Comparison of ENCODE assay signal across 1 cellular context in the genomic region with DNA sequence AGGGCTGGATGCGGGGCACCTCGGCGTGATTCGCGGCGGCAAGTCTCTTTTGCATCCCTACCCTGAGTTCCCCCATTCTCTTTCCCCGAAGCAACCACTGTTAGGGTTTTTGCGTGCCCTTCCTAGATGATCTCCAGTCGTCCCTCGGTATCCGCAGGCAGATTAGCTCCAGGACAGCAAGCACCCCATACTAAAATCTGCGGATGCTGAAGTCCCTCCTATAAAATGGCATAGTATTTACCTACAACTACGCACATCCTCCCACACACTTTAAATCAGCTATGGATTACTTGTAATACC.
TF ChIP-seq lines count a peak whose summit lies in the region.

No MANE protein-coding gene starts in this region.

TF ChIP-seq in HEK293, 187 proteins besides CTCF, POLR2A, EP300 and RAD21 (continued from another document and continues in another):
- TF ChIP-seq, protein P1, sequence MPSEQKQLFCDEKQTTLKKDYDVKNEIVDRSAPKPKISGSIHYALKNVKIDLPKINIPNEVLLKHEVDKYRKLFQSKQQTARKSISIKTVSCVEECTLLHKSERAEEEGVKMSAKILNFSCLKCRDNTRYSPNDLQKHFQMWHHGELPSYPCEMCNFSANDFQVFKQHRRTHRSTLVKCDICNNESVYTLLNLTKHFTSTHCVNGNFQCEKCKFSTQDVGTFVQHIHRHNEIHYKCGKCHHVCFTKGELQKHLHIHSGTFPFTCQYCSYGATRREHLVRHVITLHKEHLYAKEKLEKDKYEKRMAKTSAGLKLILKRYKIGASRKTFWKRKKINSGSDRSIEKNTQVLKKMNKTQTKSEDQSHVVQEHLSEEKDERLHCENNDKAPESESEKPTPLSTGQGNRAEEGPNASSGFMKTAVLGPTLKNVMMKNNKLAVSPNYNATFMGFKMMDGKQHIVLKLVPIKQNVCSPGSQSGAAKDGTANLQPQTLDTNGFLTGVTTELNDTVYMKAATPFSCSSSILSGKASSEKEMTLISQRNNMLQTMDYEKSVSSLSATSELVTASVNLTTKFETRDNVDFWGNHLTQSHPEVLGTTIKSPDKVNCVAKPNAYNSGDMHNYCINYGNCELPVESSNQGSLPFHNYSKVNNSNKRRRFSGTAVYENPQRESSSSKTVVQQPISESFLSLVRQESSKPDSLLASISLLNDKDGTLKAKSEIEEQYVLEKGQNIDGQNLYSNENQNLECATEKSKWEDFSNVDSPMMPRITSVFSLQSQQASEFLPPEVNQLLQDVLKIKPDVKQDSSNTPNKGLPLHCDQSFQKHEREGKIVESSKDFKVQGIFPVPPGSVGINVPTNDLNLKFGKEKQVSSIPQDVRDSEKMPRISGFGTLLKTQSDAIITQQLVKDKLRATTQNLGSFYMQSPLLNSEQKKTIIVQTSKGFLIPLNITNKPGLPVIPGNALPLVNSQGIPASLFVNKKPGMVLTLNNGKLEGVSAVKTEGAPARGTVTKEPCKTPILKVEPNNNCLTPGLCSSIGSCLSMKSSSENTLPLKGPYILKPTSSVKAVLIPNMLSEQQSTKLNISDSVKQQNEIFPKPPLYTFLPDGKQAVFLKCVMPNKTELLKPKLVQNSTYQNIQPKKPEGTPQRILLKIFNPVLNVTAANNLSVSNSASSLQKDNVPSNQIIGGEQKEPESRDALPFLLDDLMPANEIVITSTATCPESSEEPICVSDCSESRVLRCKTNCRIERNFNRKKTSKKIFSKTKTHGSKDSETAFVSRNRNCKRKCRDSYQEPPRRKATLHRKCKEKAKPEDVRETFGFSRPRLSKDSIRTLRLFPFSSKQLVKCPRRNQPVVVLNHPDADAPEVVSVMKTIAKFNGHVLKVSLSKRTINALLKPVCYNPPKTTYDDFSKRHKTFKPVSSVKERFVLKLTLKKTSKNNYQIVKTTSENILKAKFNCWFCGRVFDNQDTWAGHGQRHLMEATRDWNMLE (tag by site-specific recombination; conservative IDR thresholded peaks at IDR 0.05; ENCODE audit: low read depth): no peak
- no peak for TF ChIP-seq ZNF623 (tag by site-specific recombination; IDR thresholded peaks at IDR 0.05)
- no peak for TF ChIP-seq ZNF155 (tag by site-specific recombination; IDR thresholded peaks at IDR 0.05)
- TF ChIP-seq ZNF10 (tag by site-specific recombination; IDR thresholded peaks at IDR 0.05): no peak
- no peak; the same call in 1 of the 2 replicates for TF ChIP-seq ZFP69B (tag by site-specific recombination; IDR thresholded peaks at IDR 0.05)
- no peak for TF ChIP-seq ZSCAN23 (tag by site-specific recombination; IDR thresholded peaks at IDR 0.05)
- TF ChIP-seq, protein P2, sequence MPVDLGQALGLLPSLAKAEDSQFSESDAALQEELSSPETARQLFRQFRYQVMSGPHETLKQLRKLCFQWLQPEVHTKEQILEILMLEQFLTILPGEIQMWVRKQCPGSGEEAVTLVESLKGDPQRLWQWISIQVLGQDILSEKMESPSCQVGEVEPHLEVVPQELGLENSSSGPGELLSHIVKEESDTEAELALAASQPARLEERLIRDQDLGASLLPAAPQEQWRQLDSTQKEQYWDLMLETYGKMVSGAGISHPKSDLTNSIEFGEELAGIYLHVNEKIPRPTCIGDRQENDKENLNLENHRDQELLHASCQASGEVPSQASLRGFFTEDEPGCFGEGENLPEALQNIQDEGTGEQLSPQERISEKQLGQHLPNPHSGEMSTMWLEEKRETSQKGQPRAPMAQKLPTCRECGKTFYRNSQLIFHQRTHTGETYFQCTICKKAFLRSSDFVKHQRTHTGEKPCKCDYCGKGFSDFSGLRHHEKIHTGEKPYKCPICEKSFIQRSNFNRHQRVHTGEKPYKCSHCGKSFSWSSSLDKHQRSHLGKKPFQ (tag by site-specific recombination; IDR thresholded peaks at IDR 0.05): no peak
- no peak for TF ChIP-seq ZNF664 (tag by site-specific recombination; IDR thresholded peaks at IDR 0.05)
- TF ChIP-seq, protein P3, sequence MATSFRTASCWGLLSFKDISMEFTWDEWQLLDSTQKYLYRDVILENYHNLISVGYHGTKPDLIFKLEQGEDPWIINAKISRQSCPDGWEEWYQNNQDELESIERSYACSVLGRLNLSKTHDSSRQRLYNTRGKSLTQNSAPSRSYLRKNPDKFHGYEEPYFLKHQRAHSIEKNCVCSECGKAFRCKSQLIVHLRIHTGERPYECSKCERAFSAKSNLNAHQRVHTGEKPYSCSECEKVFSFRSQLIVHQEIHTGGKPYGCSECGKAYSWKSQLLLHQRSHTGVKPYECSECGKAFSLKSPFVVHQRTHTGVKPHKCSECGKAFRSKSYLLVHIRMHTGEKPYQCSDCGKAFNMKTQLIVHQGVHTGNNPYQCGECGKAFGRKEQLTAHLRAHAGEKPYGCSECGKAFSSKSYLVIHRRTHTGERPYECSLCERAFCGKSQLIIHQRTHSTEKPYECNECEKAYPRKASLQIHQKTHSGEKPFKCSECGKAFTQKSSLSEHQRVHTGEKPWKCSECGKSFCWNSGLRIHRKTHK (tag by site-specific recombination; IDR thresholded peaks at IDR 0.05): no peak
- TF ChIP-seq ZNF629 (tag by site-specific recombination; IDR thresholded peaks at IDR 0.05): no peak
- TF ChIP-seq, protein P4, sequence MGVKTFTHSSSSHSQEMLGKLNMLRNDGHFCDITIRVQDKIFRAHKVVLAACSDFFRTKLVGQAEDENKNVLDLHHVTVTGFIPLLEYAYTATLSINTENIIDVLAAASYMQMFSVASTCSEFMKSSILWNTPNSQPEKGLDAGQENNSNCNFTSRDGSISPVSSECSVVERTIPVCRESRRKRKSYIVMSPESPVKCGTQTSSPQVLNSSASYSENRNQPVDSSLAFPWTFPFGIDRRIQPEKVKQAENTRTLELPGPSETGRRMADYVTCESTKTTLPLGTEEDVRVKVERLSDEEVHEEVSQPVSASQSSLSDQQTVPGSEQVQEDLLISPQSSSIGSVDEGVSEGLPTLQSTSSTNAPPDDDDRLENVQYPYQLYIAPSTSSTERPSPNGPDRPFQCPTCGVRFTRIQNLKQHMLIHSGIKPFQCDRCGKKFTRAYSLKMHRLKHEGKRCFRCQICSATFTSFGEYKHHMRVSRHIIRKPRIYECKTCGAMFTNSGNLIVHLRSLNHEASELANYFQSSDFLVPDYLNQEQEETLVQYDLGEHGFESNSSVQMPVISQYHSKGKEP (tag by site-specific recombination; IDR thresholded peaks at IDR 0.05): no peak
- no peak for TF ChIP-seq ZNF146 (tag by site-specific recombination; IDR thresholded peaks at IDR 0.05)
- 0 out of 2 replicates have a peak, but pooled peaks have one; percentile 7 for TF ChIP-seq ZNF600 (tag by site-specific recombination; IDR thresholded peaks at IDR 0.05)
- TF ChIP-seq SP3 (tag by site-specific recombination; IDR thresholded peaks at IDR 0.05): no peak
- TF ChIP-seq ZFHX2 (tag by site-specific recombination; conservative IDR thresholded peaks at IDR 0.05): no peak
- peak; percentile 76; the same call in 1 of the 2 replicates for TF ChIP-seq ZNF335 (tag by site-specific recombination; conservative IDR thresholded peaks at IDR 0.05)
- no peak for TF ChIP-seq YY2 (tag by site-specific recombination; IDR thresholded peaks at IDR 0.05)
- no peak for TF ChIP-seq ZNF140 (tag by site-specific recombination; IDR thresholded peaks at IDR 0.05)
- TF ChIP-seq ZNF768 (tag by site-specific recombination; IDR thresholded peaks at IDR 0.05): no peak; the same call in 1 of the 2 replicates
- no peak for TF ChIP-seq ZNF555 (tag by site-specific recombination; conservative IDR thresholded peaks at IDR 0.05)
- peak; percentile 67 for TF ChIP-seq ZBTB8A (tag by site-specific recombination; IDR thresholded peaks at IDR 0.05)
- no peak for TF ChIP-seq ZNF24 (tag by site-specific recombination; IDR thresholded peaks at IDR 0.05)
- no peak for TF ChIP-seq ZNF529 (tag by site-specific recombination; IDR thresholded peaks at IDR 0.05; ENCODE audit: insufficient replicate concordance)
- TF ChIP-seq, protein P5, sequence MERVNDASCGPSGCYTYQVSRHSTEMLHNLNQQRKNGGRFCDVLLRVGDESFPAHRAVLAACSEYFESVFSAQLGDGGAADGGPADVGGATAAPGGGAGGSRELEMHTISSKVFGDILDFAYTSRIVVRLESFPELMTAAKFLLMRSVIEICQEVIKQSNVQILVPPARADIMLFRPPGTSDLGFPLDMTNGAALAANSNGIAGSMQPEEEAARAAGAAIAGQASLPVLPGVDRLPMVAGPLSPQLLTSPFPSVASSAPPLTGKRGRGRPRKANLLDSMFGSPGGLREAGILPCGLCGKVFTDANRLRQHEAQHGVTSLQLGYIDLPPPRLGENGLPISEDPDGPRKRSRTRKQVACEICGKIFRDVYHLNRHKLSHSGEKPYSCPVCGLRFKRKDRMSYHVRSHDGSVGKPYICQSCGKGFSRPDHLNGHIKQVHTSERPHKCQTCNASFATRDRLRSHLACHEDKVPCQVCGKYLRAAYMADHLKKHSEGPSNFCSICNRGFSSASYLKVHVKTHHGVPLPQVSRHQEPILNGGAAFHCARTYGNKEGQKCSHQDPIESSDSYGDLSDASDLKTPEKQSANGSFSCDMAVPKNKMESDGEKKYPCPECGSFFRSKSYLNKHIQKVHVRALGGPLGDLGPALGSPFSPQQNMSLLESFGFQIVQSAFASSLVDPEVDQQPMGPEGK (tag by site-specific recombination; IDR thresholded peaks at IDR 0.05): 0 out of 2 replicates have a peak, but pooled peaks have one; percentile 5
- TF ChIP-seq HOXA7 (CRISPR knock-in tag; IDR thresholded peaks at IDR 0.05; ENCODE audit: borderline replicate concordance): no peak
- TF ChIP-seq ZBTB1 (tag by site-specific recombination; IDR thresholded peaks at IDR 0.05): no peak
- TF ChIP-seq, protein P6, sequence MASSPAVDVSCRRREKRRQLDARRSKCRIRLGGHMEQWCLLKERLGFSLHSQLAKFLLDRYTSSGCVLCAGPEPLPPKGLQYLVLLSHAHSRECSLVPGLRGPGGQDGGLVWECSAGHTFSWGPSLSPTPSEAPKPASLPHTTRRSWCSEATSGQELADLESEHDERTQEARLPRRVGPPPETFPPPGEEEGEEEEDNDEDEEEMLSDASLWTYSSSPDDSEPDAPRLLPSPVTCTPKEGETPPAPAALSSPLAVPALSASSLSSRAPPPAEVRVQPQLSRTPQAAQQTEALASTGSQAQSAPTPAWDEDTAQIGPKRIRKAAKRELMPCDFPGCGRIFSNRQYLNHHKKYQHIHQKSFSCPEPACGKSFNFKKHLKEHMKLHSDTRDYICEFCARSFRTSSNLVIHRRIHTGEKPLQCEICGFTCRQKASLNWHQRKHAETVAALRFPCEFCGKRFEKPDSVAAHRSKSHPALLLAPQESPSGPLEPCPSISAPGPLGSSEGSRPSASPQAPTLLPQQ (tag by site-specific recombination; IDR thresholded peaks at IDR 0.05): no peak
- TF ChIP-seq, protein P7, sequence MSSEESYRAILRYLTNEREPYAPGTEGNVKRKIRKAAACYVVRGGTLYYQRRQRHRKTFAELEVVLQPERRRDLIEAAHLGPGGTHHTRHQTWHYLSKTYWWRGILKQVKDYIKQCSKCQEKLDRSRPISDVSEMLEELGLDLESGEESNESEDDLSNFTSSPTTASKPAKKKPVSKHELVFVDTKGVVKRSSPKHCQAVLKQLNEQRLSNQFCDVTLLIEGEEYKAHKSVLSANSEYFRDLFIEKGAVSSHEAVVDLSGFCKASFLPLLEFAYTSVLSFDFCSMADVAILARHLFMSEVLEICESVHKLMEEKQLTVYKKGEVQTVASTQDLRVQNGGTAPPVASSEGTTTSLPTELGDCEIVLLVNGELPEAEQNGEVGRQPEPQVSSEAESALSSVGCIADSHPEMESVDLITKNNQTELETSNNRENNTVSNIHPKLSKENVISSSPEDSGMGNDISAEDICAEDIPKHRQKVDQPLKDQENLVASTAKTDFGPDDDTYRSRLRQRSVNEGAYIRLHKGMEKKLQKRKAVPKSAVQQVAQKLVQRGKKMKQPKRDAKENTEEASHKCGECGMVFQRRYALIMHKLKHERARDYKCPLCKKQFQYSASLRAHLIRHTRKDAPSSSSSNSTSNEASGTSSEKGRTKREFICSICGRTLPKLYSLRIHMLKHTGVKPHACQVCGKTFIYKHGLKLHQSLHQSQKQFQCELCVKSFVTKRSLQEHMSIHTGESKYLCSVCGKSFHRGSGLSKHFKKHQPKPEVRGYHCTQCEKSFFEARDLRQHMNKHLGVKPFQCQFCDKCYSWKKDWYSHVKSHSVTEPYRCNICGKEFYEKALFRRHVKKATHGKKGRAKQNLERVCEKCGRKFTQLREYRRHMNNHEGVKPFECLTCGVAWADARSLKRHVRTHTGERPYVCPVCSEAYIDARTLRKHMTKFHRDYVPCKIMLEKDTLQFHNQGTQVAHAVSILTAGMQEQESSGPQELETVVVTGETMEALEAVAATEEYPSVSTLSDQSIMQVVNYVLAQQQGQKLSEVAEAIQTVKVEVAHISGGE (tag by site-specific recombination; conservative IDR thresholded peaks at IDR 0.05; ENCODE audit: low read depth): 0 out of 2 replicates have a peak, but pooled peaks have one; percentile 43
- TF ChIP-seq, protein P8, sequence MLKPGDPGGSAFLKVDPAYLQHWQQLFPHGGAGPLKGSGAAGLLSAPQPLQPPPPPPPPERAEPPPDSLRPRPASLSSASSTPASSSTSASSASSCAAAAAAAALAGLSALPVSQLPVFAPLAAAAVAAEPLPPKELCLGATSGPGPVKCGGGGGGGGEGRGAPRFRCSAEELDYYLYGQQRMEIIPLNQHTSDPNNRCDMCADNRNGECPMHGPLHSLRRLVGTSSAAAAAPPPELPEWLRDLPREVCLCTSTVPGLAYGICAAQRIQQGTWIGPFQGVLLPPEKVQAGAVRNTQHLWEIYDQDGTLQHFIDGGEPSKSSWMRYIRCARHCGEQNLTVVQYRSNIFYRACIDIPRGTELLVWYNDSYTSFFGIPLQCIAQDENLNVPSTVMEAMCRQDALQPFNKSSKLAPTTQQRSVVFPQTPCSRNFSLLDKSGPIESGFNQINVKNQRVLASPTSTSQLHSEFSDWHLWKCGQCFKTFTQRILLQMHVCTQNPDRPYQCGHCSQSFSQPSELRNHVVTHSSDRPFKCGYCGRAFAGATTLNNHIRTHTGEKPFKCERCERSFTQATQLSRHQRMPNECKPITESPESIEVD (tag by site-specific recombination; IDR thresholded peaks at IDR 0.05): no peak
- TF ChIP-seq, protein P9, sequence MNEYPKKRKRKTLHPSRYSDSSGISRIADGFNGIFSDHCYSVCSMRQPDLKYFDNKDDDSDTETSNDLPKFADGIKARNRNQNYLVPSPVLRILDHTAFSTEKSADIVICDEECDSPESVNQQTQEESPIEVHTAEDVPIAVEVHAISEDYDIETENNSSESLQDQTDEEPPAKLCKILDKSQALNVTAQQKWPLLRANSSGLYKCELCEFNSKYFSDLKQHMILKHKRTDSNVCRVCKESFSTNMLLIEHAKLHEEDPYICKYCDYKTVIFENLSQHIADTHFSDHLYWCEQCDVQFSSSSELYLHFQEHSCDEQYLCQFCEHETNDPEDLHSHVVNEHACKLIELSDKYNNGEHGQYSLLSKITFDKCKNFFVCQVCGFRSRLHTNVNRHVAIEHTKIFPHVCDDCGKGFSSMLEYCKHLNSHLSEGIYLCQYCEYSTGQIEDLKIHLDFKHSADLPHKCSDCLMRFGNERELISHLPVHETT (tag by site-specific recombination; IDR thresholded peaks at IDR 0.05): no peak
- TF ChIP-seq ZNF76 (tag by site-specific recombination; IDR thresholded peaks at IDR 0.05; ENCODE audit: borderline replicate concordance, low read depth): no peak
- no peak for TF ChIP-seq EGR2 (tag by site-specific recombination; IDR thresholded peaks at IDR 0.05; ENCODE audit: low read depth)
- no peak for TF ChIP-seq KLF10 (tag by site-specific recombination; IDR thresholded peaks at IDR 0.05)
- TF ChIP-seq ZNF157 (tag by site-specific recombination; IDR thresholded peaks at IDR 0.05): no peak
